8 cellular contexts compared by ENCODE assay signal in genomic region chr4:39181905-39182638, GRCh38. TPM values are rescaled to one million over a fixed set of nuclear protein-coding genes. Genes with fewer than 3 reads are reported as not detected.
DNase-seq lines count a peak whose midpoint lies in the region; ATAC-seq and TF ChIP-seq lines count a peak whose summit lies in the region.

Gene WDR19, plus strand, starts transcription at chr4:39182529. Its CDS starts 29 bp downstream, at chr4:39182558.

- H3K4me1 ChIP-seq in OCI-LY3 (ENCODE audit: low read length) (peaks cover 10% of the 10 kb centered on the region), mononuclear cell (ENCODE audit: insufficient read depth, low read length) (peaks cover 16% of the 10 kb centered on the region)

- H3K27ac ChIP-seq in OCI-LY3 (ENCODE audit: low read length) = peak within 1 kb of the TSS; percentile 27

- H3K9ac ChIP-seq in OCI-LY3 (ENCODE audit: low read length) = peak within 1 kb of the TSS; percentile 71

- H3K4me3 ChIP-seq in OCI-LY3 (ENCODE audit: low read length) = peak within 1 kb of the TSS; percentile 87
- H3K4me3 ChIP-seq in epithelial cell of esophagus (ENCODE audit: low read length) = peak within 1 kb of the TSS; percentile 63
- peak within 1 kb of the TSS; percentile 71 for H3K4me3 ChIP-seq in mononuclear cell (ENCODE audit: low read length)

- no peaks in the 10 kb centered on the region for H3K9me3 ChIP-seq in OCI-LY3 (ENCODE audit: insufficient read depth, low read length)
- H3K9me3 ChIP-seq in mononuclear cell (ENCODE audit: low read depth, low read length) = no peaks in the 10 kb centered on the region

- H2AFZ ChIP-seq in OCI-LY3 (ENCODE audit: low read depth, low read length) = peak within 1 kb of the TSS; percentile 91

- DNase-seq in DMS 273 treated with DMSO at 0.1 percent for 48 hours (lab: John Stamatoyannopoulos, UW) (peak; percentile 94), HuH-7 (ENCODE audit: low spot score) (peak; percentile 93), activated T-cell treated with anti-CD3 and anti-CD28 coated beads for 1 hour (ENCODE audit: low read depth) (peak; percentile 96), epithelial cell of esophagus (ENCODE audit: low read depth) (peak; percentile 100)
- DNase-seq in stimulated activated CD8-positive, alpha-beta memory T cell treated with anti-CD3 and anti-CD28 coated beads, Interleukin-4, amount 100 ng/mL, for 1 hour (ENCODE audit: low read depth in 2 of 2, low spot score in 1 of 2) = peak; percentile 93 to 98

- TF ChIP-seq CTCF in OCI-LY3 (IDR thresholded peaks at IDR 0.05; ENCODE audit: low read depth, low read length) (peak; percentile 53), epithelial cell of esophagus (IDR thresholded peaks at IDR 0.05; ENCODE audit: insufficient read depth, low read depth, low read length, missing control alignments) (peak; percentile 60)

- peak; percentile 99 for ATAC-seq in GM21515 (IDR thresholded peaks at IDR 0.05; ENCODE audit: unreplicated experiment)

- H3K27me3 ChIP-seq in OCI-LY3 (ENCODE audit: low read depth, low read length) (no peaks in the 10 kb centered on the region), mononuclear cell (ENCODE audit: insufficient read depth, low read length) (peaks cover 4% of the 10 kb centered on the region)

- H4K20me1 ChIP-seq in OCI-LY3 (ENCODE audit: insufficient read depth, low read length) = no peaks in the 10 kb centered on the region

- H3K4me2 ChIP-seq in OCI-LY3 (ENCODE audit: low read length) = peak within 1 kb of the TSS; percentile 81

- H3K79me2 ChIP-seq in OCI-LY3 (ENCODE audit: low read length) = no peaks in the 10 kb centered on the region

- no peaks in the 10 kb centered on the region for H3K36me3 ChIP-seq in OCI-LY3 (replicated peaks; ENCODE audit: low read depth, low read length)

RNA-seq across cellular contexts. Expression of gene WDR19, which starts in this region (rescaled TPM):
- 16.5 TPM for total RNA-seq in mononuclear cell

Comparison
In these comparisons a context has a peak if more than half of its experiments do, and no peak if none do; other contexts are left out.
1. Peak in every context shown above with its lines: DNase-seq, ATAC-seq, H3K4me3 ChIP-seq and H3K27ac ChIP-seq.